ENCODE assay signal across 9 cellular contexts in genomic region chr7:56131062-56131461, GRCh38. TPM values are rescaled to one million over a fixed set of nuclear protein-coding genes. Genes with fewer than 3 reads are reported as not detected.
"Had no signal": no experiment of that assay in that cellular context is flagged by ENCODE, and none has a peak within 500 bp of the region (broad histone marks: within the 10 kb centered on the region; RNA-seq: fewer than 3 reads in every experiment).

No MANE protein-coding gene starts in this region.

RNA-seq across cellular contexts. Expression of gene NUPR2, which starts 14.8 kb away (rescaled TPM):
- total RNA-seq: LHCN-M2, MCF 10A, NCI-H460, OCI-LY7, PC-9, Right ventricle myocardium inferior, RPMI7951, SJCRH30, SK-MEL-5 had no signal

RNA-seq across cellular contexts. Expression of gene PHKG1, which starts 38.3 kb away (rescaled TPM):
- total RNA-seq: NCI-H460 had no signal
